ENCODE assay signal across 11 cellular contexts in genomic region chr9:134185536-134186011, GRCh38. TPM values are rescaled to one million over a fixed set of nuclear protein-coding genes. Genes with fewer than 3 reads are reported as not detected.
DNase-seq lines count a peak whose midpoint lies in the region; ATAC-seq and TF ChIP-seq lines count a peak whose summit lies in the region.
"Had no signal": no experiment of that assay in that cellular context is flagged by ENCODE, and none has a peak within 500 bp of the region (broad histone marks: within the 10 kb centered on the region; RNA-seq: fewer than 3 reads in every experiment).

No MANE protein-coding gene starts in this region.

- H3K4me3 ChIP-seq in mammary epithelial cell (replicated peaks in 1 of 3; ENCODE audit: insufficient read depth in 1 of 3, low read depth in 2 of 3, low read length in 3 of 3) = no peak overlapping the region
- H3K4me3 ChIP-seq in SK-N-MC = no peak overlapping the region
- H3K4me3 ChIP-seq in endodermal cell (ENCODE audit: low read length) = no peak overlapping the region
- H3K4me3 ChIP-seq: esophagus muscularis mucosa had no signal

- H3K4me3 Mint-ChIP-seq in MCF 10A (ENCODE audit: unreplicated experiment) (no peak overlapping the region), endodermal cell (no peak overlapping the region)
- H3K4me3 Mint-ChIP-seq in stimulated activated naive CD8-positive, alpha-beta T cell treated with anti-CD3 and anti-CD28 coated beads, Interleukin-15, amount 100 ng/mL, for 72 hours = peak overlapping the region in 1 of 2 donors; percentile 50

- BruUV-seq in mammary epithelial cell (replicated peaks; lab: Mats Ljungman, UMichigan) (no TSS peak), MCF 10A (replicated peaks; lab: Mats Ljungman, UMichigan) (no TSS peak)

- POLR2A ChIA-PET in MCF 10A (lab: Yijun Ruan, JAX) = interaction anchor here (1.0 kb wide), 1 partner anchor 9 kb away, joined by 3 read pairs; no protein-coding TSS in a partner anchor

- peak; percentile 62 for ATAC-seq in stimulated activated naive CD8-positive, alpha-beta T cell treated with anti-CD3 and anti-CD28 coated beads, Interleukin-15, amount 100 ng/mL, for 72 hours
- no peak for ATAC-seq in GM19463 (IDR thresholded peaks at IDR 0.05; ENCODE audit: unreplicated experiment)

- H3K4me1 ChIP-seq in mammary epithelial cell (ENCODE audit: insufficient read depth, low read length) = no peaks in the 10 kb centered on the region
- H3K4me1 ChIP-seq in endodermal cell (ENCODE audit: control insufficient read depth, insufficient read depth, low read length) = no peaks in the 10 kb centered on the region

- in situ Hi-C loops in mammary epithelial cell (cut with MboI; ENCODE audit: low sequenced_read_pairs in 2 of 2) = no loop called here

- peak; percentile 22 for DNase-seq in mammary epithelial cell
- no peak for DNase-seq in MCF 10A (ENCODE audit: unreplicated experiment)
- no peak for DNase-seq in SK-N-MC (ENCODE audit: low read depth, low spot score)
- peak; percentile 49 for DNase-seq in endodermal cell
- peak; percentile 39 to 45 for DNase-seq in stimulated activated naive CD8-positive, alpha-beta T cell treated with anti-CD3 and anti-CD28 coated beads, Interleukin-15, amount 100 ng/mL, for 72 hours
- DNase-seq in occipital lobe (lab: John Stamatoyannopoulos, UW) = no peak
- no peak for DNase-seq in HuH-7.5 (ENCODE audit: low spot score)
- DNase-seq: NCI-H69 had no signal

- no peaks in the 10 kb centered on the region for H3K36me3 Mint-ChIP-seq in MCF 10A (ENCODE audit: insufficient read depth, unreplicated experiment)
- no peaks in the 10 kb centered on the region for H3K36me3 Mint-ChIP-seq in endodermal cell (ENCODE audit: low read depth)

- TF ChIP-seq CTCF in mammary epithelial cell (conservative IDR thresholded peaks at IDR 0.05 in 1 of 2, IDR thresholded peaks at IDR 0.05 in 1 of 2; ENCODE audit: extremely low read depth in 1 of 2, insufficient read depth in 1 of 2, low read depth in 1 of 2, low read length in 2 of 2) (no peak), MCF 10A (IDR thresholded peaks at IDR 0.05; ENCODE audit: unreplicated experiment) (no peak), endodermal cell (conservative IDR thresholded peaks at IDR 0.05) (no peak)

- dilution Hi-C loops in mammary epithelial cell (cut with HindIII; ENCODE audit: low sequenced_read_pairs) = loop anchor here (5.0 kb wide), 2 partner anchors 82 to 257 kb away; no protein-coding TSS in a partner anchor

- H3K4me2 ChIP-seq in mammary epithelial cell (ENCODE audit: insufficient read depth, low read depth, low read length) = no peak overlapping the region

- H3K27me3 ChIP-seq in mammary epithelial cell (ENCODE audit: insufficient read depth, low read length) = peaks cover 7% of the 10 kb centered on the region
- no peaks in the 10 kb centered on the region for H3K27me3 ChIP-seq in endodermal cell (ENCODE audit: control insufficient read depth, insufficient read depth, low read length, poor library complexity, severe bottlenecking)
- H3K27me3 ChIP-seq: esophagus muscularis mucosa had no signal

- no peaks in the 10 kb centered on the region for H4K20me1 ChIP-seq in mammary epithelial cell (ENCODE audit: insufficient read depth, low read length)

- no peak overlapping the region for H3K9ac ChIP-seq in mammary epithelial cell (ENCODE audit: insufficient read depth, low read length)
- H3K9ac ChIP-seq in SK-N-MC (ENCODE audit: insufficient read length) = no peak overlapping the region
- H3K9ac ChIP-seq in endodermal cell (ENCODE audit: extremely low read depth, low read length, poor library complexity, severe bottlenecking) = no peak overlapping the region

- intact Hi-C loops in mammary epithelial cell (cut with micrococcal nuclease) (no loop called here), MCF 10A (cut with micrococcal nuclease) (no loop called here)

- no peaks in the 10 kb centered on the region for H3K79me2 ChIP-seq in mammary epithelial cell (ENCODE audit: insufficient read depth, low read length)

- H3K27ac Mint-ChIP-seq in MCF 10A (ENCODE audit: low read depth, unreplicated experiment) (no peak overlapping the region), endodermal cell (peak overlapping the region; percentile 30)
- peak overlapping the region in 1 of 2 donors; percentile 90 for H3K27ac Mint-ChIP-seq in stimulated activated naive CD8-positive, alpha-beta T cell treated with anti-CD3 and anti-CD28 coated beads, Interleukin-15, amount 100 ng/mL, for 72 hours

- H3K9me3 Mint-ChIP-seq in MCF 10A (ENCODE audit: unreplicated experiment) = peaks cover 9% of the 10 kb centered on the region
- H3K9me3 Mint-ChIP-seq in endodermal cell = peaks cover 5% of the 10 kb centered on the region
- peaks cover 8 to 11% of the 10 kb centered on the region in 2 donors for H3K9me3 Mint-ChIP-seq in stimulated activated naive CD8-positive, alpha-beta T cell treated with anti-CD3 and anti-CD28 coated beads, Interleukin-15, amount 100 ng/mL, for 72 hours

- H3K27me3 Mint-ChIP-seq in MCF 10A (ENCODE audit: insufficient read depth, unreplicated experiment) = peaks cover 26% of the 10 kb centered on the region
- no peaks in the 10 kb centered on the region for H3K27me3 Mint-ChIP-seq in endodermal cell (ENCODE audit: insufficient read depth)
- H3K27me3 Mint-ChIP-seq in stimulated activated naive CD8-positive, alpha-beta T cell treated with anti-CD3 and anti-CD28 coated beads, Interleukin-15, amount 100 ng/mL, for 72 hours = peaks cover 3% of the 10 kb centered on the region

- H3K27ac ChIP-seq in mammary epithelial cell (ENCODE audit: insufficient read depth, low read depth, low read length) (no peak overlapping the region), SK-N-MC (peak overlapping the region; percentile 42), endodermal cell (ENCODE audit: low read depth, low read length) (no peak overlapping the region)
- H3K27ac ChIP-seq: esophagus muscularis mucosa had no signal

- H3K9me3 ChIP-seq in mammary epithelial cell (replicated peaks; ENCODE audit: insufficient read depth, low read length) (no peaks in the 10 kb centered on the region), SK-N-MC (ENCODE audit: low read depth, low read length) (no peaks in the 10 kb centered on the region), endodermal cell (ENCODE audit: control insufficient read depth, low read length) (no peaks in the 10 kb centered on the region)
- H3K9me3 ChIP-seq: esophagus muscularis mucosa had no signal

- no peaks in the 10 kb centered on the region for H3K4me1 Mint-ChIP-seq in MCF 10A (ENCODE audit: insufficient read depth, unreplicated experiment)
- H3K4me1 Mint-ChIP-seq in endodermal cell = no peaks in the 10 kb centered on the region
- H3K4me1 Mint-ChIP-seq in stimulated activated naive CD8-positive, alpha-beta T cell treated with anti-CD3 and anti-CD28 coated beads, Interleukin-15, amount 100 ng/mL, for 72 hours = peaks cover 30% of the 10 kb centered on the region

- no peaks in the 10 kb centered on the region for H3K36me3 ChIP-seq in mammary epithelial cell (ENCODE audit: insufficient read depth, low read length)
- no peaks in the 10 kb centered on the region for H3K36me3 ChIP-seq in SK-N-MC (ENCODE audit: insufficient read depth, low read length)
- H3K36me3 ChIP-seq in endodermal cell (ENCODE audit: control insufficient read depth, insufficient read depth, low read length) = no peaks in the 10 kb centered on the region
- H3K36me3 ChIP-seq: esophagus muscularis mucosa had no signal

- CTCF ChIA-PET in mammary epithelial cell (lab: Charles Lee; ENCODE audit: low non-redundant PET) = no interaction called here
- CTCF ChIA-PET in MCF 10A (lab: Yijun Ruan, JAX) = no interaction called here

- H2AFZ ChIP-seq in mammary epithelial cell (ENCODE audit: low read depth, low read length) = no peak overlapping the region

- WGBS in mammary epithelial cell (ENCODE audit: low coverage, missing lambda C conversion rate) = 64% methylated on average over 8 of the region's 8 CpGs
- WGBS in endodermal cell (ENCODE audit: insufficient coverage in 1 of 2, insufficient read length in 1 of 2), 2 experiments = 73 to 85% methylated on average over 4 to 8 of the region's 8 CpGs

RNA-seq across cellular contexts. Expression of gene RNU6ATAC, which starts 21.2 kb away (rescaled TPM):
- total RNA-seq in mammary epithelial cell (10 to 100 TPM in 1 of 2 donors, not detected in 1; 58.5 TPM), MCF 10A (2022) (21.0 and 53.3 TPM in 2 replicates), endodermal cell (100 to 1,000 TPM; 115 to 156 TPM), occipital lobe (not detected)
- polyA plus RNA-seq in mammary epithelial cell = not detected
- not detected for polyA minus RNA-seq in mammary epithelial cell
- 17,848 TPM for polyA plus RNA-seq in endodermal cell (2013, experiment 1 of 2)
- polyA plus RNA-seq in endodermal cell (2013, experiment 2 of 2) = 19,941 TPM
- total RNA-seq: kidney epithelial cell had no signal

RNA-seq across cellular contexts. Expression of gene WDR5, which starts 49.7 kb away (rescaled TPM):
- total RNA-seq in mammary epithelial cell = 10 to 100 TPM; 22.3 to 37.9 TPM
- polyA plus RNA-seq in mammary epithelial cell = 32.8 TPM
- polyA minus RNA-seq in mammary epithelial cell = 31.2 TPM
- 36.5 and 43.8 TPM in 2 replicates for total RNA-seq in MCF 10A (2022)
- total RNA-seq in endodermal cell = 10 to 100 TPM; 53.8 to 57.2 TPM
- 41.9 TPM for polyA plus RNA-seq in endodermal cell (2013, experiment 1 of 2)
- 36.8 TPM for polyA plus RNA-seq in endodermal cell (2013, experiment 2 of 2)
- total RNA-seq in occipital lobe = 26.4 TPM

Comparison
In these comparisons a context has a peak if more than half of its experiments do, and no peak if none do; other contexts are left out.
1. DNase-seq: peak in mammary epithelial cell (single experiment), endodermal cell (single experiment) and stimulated activated naive CD8-positive, alpha-beta T cell treated with anti-CD3 and anti-CD28 coated beads, Interleukin-15, amount 100 ng/mL, for 72 hours (2 of 2); none in MCF 10A (single experiment), SK-N-MC (single experiment), occipital lobe (single experiment) and HuH-7.5 (single experiment).